ENCODE assay signal across 10 cellular contexts in genomic region chr16:75160386-75160785, GRCh38. TPM values are rescaled to one million over a fixed set of nuclear protein-coding genes. Genes with fewer than 3 reads are reported as not detected.
"Had no signal": no experiment of that assay in that cellular context is flagged by ENCODE, and none has a peak within 500 bp of the region (broad histone marks: within the 10 kb centered on the region; RNA-seq: fewer than 3 reads in every experiment).

No MANE protein-coding gene starts in this region.

- H3K27ac ChIP-seq: GM23248 had no signal

- H3K4me1 ChIP-seq: HAP-1 had no signal

- H3K4me2 ChIP-seq: GM23338 had no signal

- H3K4me3 ChIP-seq: GM23248, GM23338, HAP-1 had no signal

- H3K9ac ChIP-seq: GM23248 had no signal

- H2AFZ ChIP-seq: GM23248, GM23338 had no signal

- DNase-seq: GM23248, GOT3, H7, H9, HCEC 1CT, HFFc6 had no signal

- H3K9me3 ChIP-seq: HAP-1 had no signal

RNA-seq across cellular contexts. Expression of gene CTRB2, which starts 46.6 kb away (rescaled TPM):
- total RNA-seq: GM23248, GM23338, H1, H4, H7, H9, HFFc6 had no signal

RNA-seq across cellular contexts. Expression of gene CTRB1, which starts 58.4 kb away (rescaled TPM):
- total RNA-seq: GM23248, GM23338, H1, H4, H7, H9, HFFc6 had no signal
